In genomic region chr1:43946244-43947060, GRCh38 we compare ENCODE assay signal across 1 cellular context.
TF ChIP-seq lines count a peak whose summit lies in the region.

IPO13 (plus strand) TSS chr1:43946950; CDS start chr1:43947601, 651 bp downstream.

TF ChIP-seq in K562, 482 proteins besides CTCF, POLR2A, EP300 and RAD21 (continued from another document and continues in another):
- peak; percentile 72 for TF ChIP-seq ZNF395 (CRISPR knock-in tag; IDR thresholded peaks at IDR 0.05)
- no peak for TF ChIP-seq ZNF354B (CRISPR knock-in tag; IDR thresholded peaks at IDR 0.05)
- peak; percentile 79; the same call in 1 of the 2 replicates for TF ChIP-seq KLF1 (tag; IDR thresholded peaks at IDR 0.05)
- TF ChIP-seq NFE2 (IDR thresholded peaks at IDR 0.05; ENCODE audit: low read depth) = peak; percentile 99
- no peak for TF ChIP-seq HOMEZ (CRISPR knock-in tag; IDR thresholded peaks at IDR 0.05)
- TF ChIP-seq THAP7 (CRISPR knock-in tag; IDR thresholded peaks at IDR 0.05) = no peak
- peak; percentile 77; the same call in 1 of the 2 replicates for TF ChIP-seq GATAD2A (IDR thresholded peaks at IDR 0.05)
- peak; percentile 89 for TF ChIP-seq U2AF1 (optimal IDR thresholded peaks at IDR 0.05; ENCODE audit: low read depth, low read length)
- no peak for TF ChIP-seq NCOA4 (IDR thresholded peaks at IDR 0.05; ENCODE audit: partially characterized antibody)
- no peak; the same call in 1 of the 2 replicates for TF ChIP-seq RUNX1 (IDR thresholded peaks at IDR 0.05; ENCODE audit: low read depth)
- TF ChIP-seq L3MBTL2 (IDR thresholded peaks at IDR 0.05) = peak; percentile 96
- no peak for TF ChIP-seq CSDE1 (IDR thresholded peaks at IDR 0.05)
- no peak for TF ChIP-seq ZNF311 (CRISPR knock-in tag; IDR thresholded peaks at IDR 0.05)
- TF ChIP-seq KLF13 (tag; IDR thresholded peaks at IDR 0.05; ENCODE audit: borderline replicate concordance, low read depth) = peak; percentile 50; the same call in 1 of the 2 replicates
- TF ChIP-seq ZNF740 (CRISPR knock-in tag; IDR thresholded peaks at IDR 0.05) = no peak
- TF ChIP-seq ZNF740 (tag; IDR thresholded peaks at IDR 0.05) = no peak
- no peak for TF ChIP-seq ZNF174 (CRISPR knock-in tag; IDR thresholded peaks at IDR 0.05)
- peak; percentile 70 for TF ChIP-seq CHD1 (IDR thresholded peaks at IDR 0.05; ENCODE audit: low read length)
- TF ChIP-seq HNRNPK (IDR thresholded peaks at IDR 0.05; ENCODE audit: low read depth, low read length, poor library complexity, severe bottlenecking) = no peak
- no peak for TF ChIP-seq PHB2 (IDR thresholded peaks at IDR 0.05; ENCODE audit: low read depth)
- peak in 1 of 2 experiments; percentile 44; a peak in 2 of 4 replicates for TF ChIP-seq ARNT (IDR thresholded peaks at IDR 0.05)
- TF ChIP-seq HEY1 (CRISPR knock-in tag; IDR thresholded peaks at IDR 0.05; ENCODE audit: borderline replicate concordance) = no peak
- no peak for TF ChIP-seq LEF1 (IDR thresholded peaks at IDR 0.05)
- TF ChIP-seq ZNF695 (CRISPR knock-in tag; IDR thresholded peaks at IDR 0.05) = 0 out of 2 replicates have a peak, but pooled peaks have one; percentile 15
- no peak for TF ChIP-seq RFX7 (CRISPR knock-in tag; IDR thresholded peaks at IDR 0.05)
- no peak for TF ChIP-seq TRIM28 (IDR thresholded peaks at IDR 0.05)
- TF ChIP-seq FOXP4 (CRISPR knock-in tag; IDR thresholded peaks at IDR 0.05; ENCODE audit: borderline replicate concordance) = peak; percentile 11; the same call in 1 of the 2 replicates
- TF ChIP-seq NCOA1 (IDR thresholded peaks at IDR 0.05; ENCODE audit: low read depth) = no peak; the same call in 1 of the 2 replicates
- no peak for TF ChIP-seq POLR2AphosphoS2 (IDR thresholded peaks at IDR 0.05; ENCODE audit: low read length)
- TF ChIP-seq WHSC1 (IDR thresholded peaks at IDR 0.05; ENCODE audit: low read length) = no peak
- TF ChIP-seq PBX2 (CRISPR knock-in tag; IDR thresholded peaks at IDR 0.05; ENCODE audit: low read depth) = peak; percentile 43; the same call in 1 of the 2 replicates
- peak; percentile 28; the same call in 1 of the 2 replicates for TF ChIP-seq PBX2 (tag; conservative IDR thresholded peaks at IDR 0.05; ENCODE audit: low read depth)
- TF ChIP-seq KHSRP (IDR thresholded peaks at IDR 0.05) = no peak
- no peak for TF ChIP-seq POLR3A (IDR thresholded peaks at IDR 0.05; ENCODE audit: borderline replicate concordance, extremely low read depth, insufficient read depth, insufficient read length)
- peak; percentile 11; the same call in 1 of the 2 replicates for TF ChIP-seq ZBTB12 (CRISPR knock-in tag; IDR thresholded peaks at IDR 0.05)
- TF ChIP-seq SMARCB1 (IDR thresholded peaks at IDR 0.05; ENCODE audit: insufficient read length, low read depth) = peak; percentile 53
- TF ChIP-seq SRSF3 (IDR thresholded peaks at IDR 0.05; ENCODE audit: insufficient read depth, low read length) = no peak
- TF ChIP-seq MYC (IDR thresholded peaks at IDR 0.05; ENCODE audit: low read depth, low read length) = peak; percentile 99
- peak; percentile 94; the same call in 1 of the 2 replicates for TF ChIP-seq MYC (CRISPR knock-in tag; IDR thresholded peaks at IDR 0.05; ENCODE audit: borderline replicate concordance, low read depth)
- peak; percentile 13; the same call in 1 of the 2 replicates for TF ChIP-seq BCL6 (CRISPR knock-in tag; IDR thresholded peaks at IDR 0.05)
- no peak for TF ChIP-seq CREB5 (CRISPR knock-in tag; IDR thresholded peaks at IDR 0.05)
- peak; percentile 86 for TF ChIP-seq TAF1 (IDR thresholded peaks at IDR 0.05; ENCODE audit: control insufficient read depth, extremely low read depth, insufficient read depth, low read length, severe bottlenecking)
- peak; percentile 97 for TF ChIP-seq POLR2G (IDR thresholded peaks at IDR 0.05; ENCODE audit: low read depth, low read length)
- TF ChIP-seq RBM14 (IDR thresholded peaks at IDR 0.05; ENCODE audit: borderline replicate concordance, insufficient read depth, low read depth, low read length) = no peak
- no peak for TF ChIP-seq SFPQ (IDR thresholded peaks at IDR 0.05; ENCODE audit: low read depth, low read length)
- peak; percentile 62; the same call in 1 of the 2 replicates for TF ChIP-seq MITF (IDR thresholded peaks at IDR 0.05)
- peak in 1 of 2 experiments; percentile 68; a peak in 1 of 3 replicates for TF ChIP-seq CBX3 (IDR thresholded peaks at IDR 0.05; ENCODE audit: borderline replicate concordance in 1 of 2, low read length in 2 of 2)
- TF ChIP-seq NFIC (IDR thresholded peaks at IDR 0.05) = peak; percentile 40; the same call in 1 of the 2 replicates
- no peak for TF ChIP-seq SRSF9 (IDR thresholded peaks at IDR 0.05; ENCODE audit: borderline replicate concordance, low read depth, low read length)
- no peak; the same call in 1 of the 2 replicates for TF ChIP-seq BCOR (IDR thresholded peaks at IDR 0.05)
- no peak for TF ChIP-seq TCF7L2 (IDR thresholded peaks at IDR 0.05; ENCODE audit: low read depth, low read length)
- no peak for TF ChIP-seq NFATC3 (IDR thresholded peaks at IDR 0.05)
- TF ChIP-seq PHF8 (IDR thresholded peaks at IDR 0.05; ENCODE audit: borderline replicate concordance, low read length) = peak; percentile 85; the same call in 1 of the 2 replicates
- TF ChIP-seq EP400 (IDR thresholded peaks at IDR 0.05) = peak; percentile 91
- 0 out of 2 replicates have a peak, but pooled peaks have one; percentile 80 for TF ChIP-seq CAMTA2 (CRISPR knock-in tag; conservative IDR thresholded peaks at IDR 0.05)
- TF ChIP-seq IRF2 (CRISPR knock-in tag; IDR thresholded peaks at IDR 0.05) = no peak
- TF ChIP-seq ZFP1 (CRISPR knock-in tag; IDR thresholded peaks at IDR 0.05) = no peak
- peak; percentile 65 for TF ChIP-seq ARID2 (IDR thresholded peaks at IDR 0.05)
